ENCODE assay signal across 18 cellular contexts in genomic region chr5:133828727-133829126, GRCh38.
DNase-seq lines count a peak whose midpoint lies in the region; ATAC-seq, FAIRE-seq and TF ChIP-seq lines count a peak whose summit lies in the region.
"Had no signal": no experiment of that assay in that cellular context is flagged by ENCODE, and none has a peak within 500 bp of the region (broad histone marks: within the 10 kb centered on the region; RNA-seq: fewer than 3 reads in every experiment).

No MANE protein-coding gene starts in this region.

- no peaks in the 10 kb centered on the region for H3K36me3 ChIP-seq in K562 (ENCODE audit: control insufficient read depth, insufficient read depth, low read length)
- H3K36me3 ChIP-seq: SJCRH30 had no signal

- POLR2A ChIA-PET in K562 (lab: Yijun Ruan, JAX), result no interaction called here

- peaks cover 0 to 3% of the 10 kb centered on the region in 2 experiments; a peak in 2 of 5 replicates for H3K4me1 ChIP-seq in K562 (replicated peaks in 1 of 2; ENCODE audit: control insufficient read depth in 2 of 2, insufficient read depth in 2 of 2, low read length in 2 of 2)

- intact Hi-C loops in K562 (cut with micrococcal nuclease), result no loop called here

- no peaks in the 10 kb centered on the region for H4K20me1 ChIP-seq in K562 (replicated peaks; ENCODE audit: control insufficient read depth, insufficient read depth, low read length)

- TF ChIP-seq RAD21 in K562 (CRISPR knock-in tag; conservative IDR thresholded peaks at IDR 0.05 in 1 of 2, IDR thresholded peaks at IDR 0.05 in 1 of 2), result no peak

- H3K36me3 Mint-ChIP-seq in activated T-cell treated with anti-CD3 and anti-CD28 coated beads, Interleukin-2, amount 50 U/mL, for 24 hours (ENCODE audit: low read depth), result no peaks in the 10 kb centered on the region
- H3K36me3 Mint-ChIP-seq in activated T-cell treated with anti-CD3 and anti-CD28 coated beads, Interleukin-2, amount 50 U/mL, for 72 hours (ENCODE audit: insufficient read depth in 2 of 2), result no peaks in the 10 kb centered on the region
- H3K36me3 Mint-ChIP-seq: CD4-positive, CD25-positive, alpha-beta regulatory T cell had no signal

- H3K27me3 ChIP-seq in K562 (ENCODE audit: control insufficient read depth in 2 of 2, insufficient read depth in 2 of 2, low read length in 2 of 2), result peaks cover 22 to 63% of the 10 kb centered on the region in 2 experiments; a peak in 4 of 5 replicates
- H3K27me3 ChIP-seq: SJCRH30 had no signal

- H3K9me1 ChIP-seq in K562 (ENCODE audit: control insufficient read depth, insufficient read depth, low read length), result no peaks in the 10 kb centered on the region

- no TSS peak for BruUV-seq in K562 (replicated peaks; lab: Mats Ljungman, UMichigan)

- peak; percentile 7 for DNase-seq in activated T-cell treated with anti-CD3 and anti-CD28 coated beads, Interleukin-2, amount 50 U/mL, for 24 hours
- DNase-seq in activated T-cell treated with anti-CD3 and anti-CD28 coated beads, Interleukin-2, amount 50 U/mL, for 72 hours, result no peak
- DNase-seq in NCI-H2171 (lab: John Stamatoyannopoulos, UW), result peak; percentile 30
- DNase-seq in K562 (ENCODE audit: extremely low read depth in 1 of 4, low spot score in 3 of 4), result no peak
- peak; percentile 64 for DNase-seq in pons (ENCODE audit: low spot score)
- DNase-seq in kidney tubule cell (ENCODE audit: low spot score), result no peak
- no peak for DNase-seq in mucosa of gallbladder (ENCODE audit: low spot score)
- DNase-seq: Calu3; CD4-positive, CD25-positive, alpha-beta regulatory T cell; DMS79; GOT3; NCI-H1105; NCI-H1930; NCI-H748 treated with DMSO at 0.1 percent for 48 hours; PC-9; SW 1271 had no signal

- H3K4me3 Mint-ChIP-seq in activated T-cell treated with anti-CD3 and anti-CD28 coated beads, Interleukin-2, amount 50 U/mL, for 24 hours, result no peak overlapping the region
- H3K4me3 Mint-ChIP-seq in activated T-cell treated with anti-CD3 and anti-CD28 coated beads, Interleukin-2, amount 50 U/mL, for 72 hours, result no peak overlapping the region
- H3K4me3 Mint-ChIP-seq: CD4-positive, CD25-positive, alpha-beta regulatory T cell had no signal

- in situ Hi-C loops in K562 (cut with MboI), result no loop called here

- H3K9ac ChIP-seq in K562 (ENCODE audit: insufficient read depth in 1 of 2, low read depth in 2 of 2, low read length in 2 of 2), result 0 out of 4 replicates have a peak overlapping the region, but pooled peaks of 1 of the 2 experiments have one; percentile 29

- no peak for TF ChIP-seq EP300 in K562 (IDR thresholded peaks at IDR 0.05; ENCODE audit: low read length)

- no peak for TF ChIP-seq CTCF in K562 (IDR thresholded peaks at IDR 0.05 in 2 of 3, conservative IDR thresholded peaks at IDR 0.05 in 1 of 3; ENCODE audit: insufficient read depth in 2 of 3, low read depth in 1 of 3, low read length in 3 of 3)

- H3K27me3 Mint-ChIP-seq in activated T-cell treated with anti-CD3 and anti-CD28 coated beads, Interleukin-2, amount 50 U/mL, for 24 hours, result peaks cover under 1% of the 10 kb centered on the region
- peaks cover 5% of the 10 kb centered on the region for H3K27me3 Mint-ChIP-seq in activated T-cell treated with anti-CD3 and anti-CD28 coated beads, Interleukin-2, amount 50 U/mL, for 72 hours (ENCODE audit: low read depth)

- no peak overlapping the region for H3K27ac ChIP-seq in K562 (ENCODE audit: extremely low read depth, low read depth, low read length)
- H3K27ac ChIP-seq: PC-9 had no signal

- no peak for TF ChIP-seq POLR2A in K562 (conservative IDR thresholded peaks at IDR 0.05)

- no peak overlapping the region for H2AFZ ChIP-seq in K562 (ENCODE audit: low read depth, low read length)
- H2AFZ ChIP-seq: PC-9 had no signal

- H3K27ac Mint-ChIP-seq in activated T-cell treated with anti-CD3 and anti-CD28 coated beads, Interleukin-2, amount 50 U/mL, for 24 hours, result no peak overlapping the region
- H3K27ac Mint-ChIP-seq in activated T-cell treated with anti-CD3 and anti-CD28 coated beads, Interleukin-2, amount 50 U/mL, for 72 hours, result no peak overlapping the region
- H3K27ac Mint-ChIP-seq: CD4-positive, CD25-positive, alpha-beta regulatory T cell had no signal

- WGBS in K562 (ENCODE audit: insufficient coverage, low coverage, missing lambda C conversion rate), result under 1% methylated on average over 7 of the region's 7 CpGs

- no peaks in the 10 kb centered on the region for H3K9me3 Mint-ChIP-seq in activated T-cell treated with anti-CD3 and anti-CD28 coated beads, Interleukin-2, amount 50 U/mL, for 24 hours
- H3K9me3 Mint-ChIP-seq in activated T-cell treated with anti-CD3 and anti-CD28 coated beads, Interleukin-2, amount 50 U/mL, for 72 hours, result no peaks in the 10 kb centered on the region
- H3K9me3 Mint-ChIP-seq: CD4-positive, CD25-positive, alpha-beta regulatory T cell had no signal

- CTCF ChIA-PET in K562 (lab: Yijun Ruan, JAX; ENCODE audit: low intra/inter-chr PET ratio), result no interaction called here

- peaks cover 29% of the 10 kb centered on the region for H3K4me1 Mint-ChIP-seq in activated T-cell treated with anti-CD3 and anti-CD28 coated beads, Interleukin-2, amount 50 U/mL, for 24 hours (ENCODE audit: low read depth)
- H3K4me1 Mint-ChIP-seq in activated T-cell treated with anti-CD3 and anti-CD28 coated beads, Interleukin-2, amount 50 U/mL, for 72 hours (ENCODE audit: low read depth), result peaks cover 34% of the 10 kb centered on the region

- ATAC-seq in activated T-cell treated with anti-CD3 and anti-CD28 coated beads, Interleukin-2, amount 50 U/mL, for 72 hours (replicated peaks in 1 of 2), result no peak
- ATAC-seq in K562, result 0 out of 3 replicates have a peak, but pooled peaks have one; percentile 29
- no peak for ATAC-seq in GM21723 (IDR thresholded peaks at IDR 0.05; ENCODE audit: unreplicated experiment)

- no peaks in the 10 kb centered on the region for H3K9me3 ChIP-seq in K562 (replicated peaks; ENCODE audit: control insufficient read depth, insufficient read depth, low read depth, low read length)
- H3K9me3 ChIP-seq: SJCRH30 had no signal

- H3K79me2 ChIP-seq in K562 (ENCODE audit: control insufficient read depth, insufficient read depth, low read length), result no peaks in the 10 kb centered on the region

- no peak for FAIRE-seq in K562 (lab: Jason Lieb, UNC)

- H3K4me3 ChIP-seq in K562, result no peak overlapping the region
- H3K4me3 ChIP-seq: PC-9, SJCRH30 had no signal

- H3K4me2 ChIP-seq in K562 (ENCODE audit: insufficient read depth, low read length), result no peak overlapping the region; the same call in 1 of the 2 replicates
- H3K4me2 ChIP-seq: PC-9 had no signal

TF ChIP-seq in K562, 482 proteins besides CTCF, POLR2A, EP300 and RAD21:
- TF ChIP-seq SP2 (IDR thresholded peaks at IDR 0.05; ENCODE audit: extremely low read depth, low read depth, low read length, poor library complexity, severe bottlenecking), result no peak
- no peak for TF ChIP-seq ZNF699 (CRISPR knock-in tag; IDR thresholded peaks at IDR 0.05; ENCODE audit: insufficient replicate concordance)
- TF ChIP-seq, protein P1, sequence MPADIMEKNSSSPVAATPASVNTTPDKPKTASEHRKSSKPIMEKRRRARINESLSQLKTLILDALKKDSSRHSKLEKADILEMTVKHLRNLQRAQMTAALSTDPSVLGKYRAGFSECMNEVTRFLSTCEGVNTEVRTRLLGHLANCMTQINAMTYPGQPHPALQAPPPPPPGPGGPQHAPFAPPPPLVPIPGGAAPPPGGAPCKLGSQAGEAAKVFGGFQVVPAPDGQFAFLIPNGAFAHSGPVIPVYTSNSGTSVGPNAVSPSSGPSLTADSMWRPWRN (IDR thresholded peaks at IDR 0.05; ENCODE audit: low read depth), result no peak
- TF ChIP-seq EZH2 (IDR thresholded peaks at IDR 0.05; ENCODE audit: borderline replicate concordance, low read depth, low read length), result no peak
- TF ChIP-seq HCFC1 (IDR thresholded peaks at IDR 0.05; ENCODE audit: low read depth, low read length), result no peak

Comparison
In these comparisons a context has a peak if more than half of its experiments do, and no peak if none do; other contexts are left out.
1. DNase-seq: peak in activated T-cell treated with anti-CD3 and anti-CD28 coated beads, Interleukin-2, amount 50 U/mL, for 24 hours (single experiment), NCI-H2171 (single experiment) and pons (single experiment); none in activated T-cell treated with anti-CD3 and anti-CD28 coated beads, Interleukin-2, amount 50 U/mL, for 72 hours (0 of 2), K562 (0 of 4), kidney tubule cell (single experiment) and mucosa of gallbladder (single experiment).